In genomic region chr19:10295305-10295846, GRCh38 we compare ENCODE assay signal across 8 cellular contexts. TPM values are rescaled to one million over a fixed set of nuclear protein-coding genes. Genes with fewer than 3 reads are reported as not detected.
DNase-seq lines count a peak whose midpoint lies in the region; ATAC-seq and TF ChIP-seq lines count a peak whose summit lies in the region.

No MANE protein-coding gene starts in this region.

- H3K9me3 ChIP-seq in A673 (ENCODE audit: low read depth, low read length, poor library complexity, severe bottlenecking) = no peaks in the 10 kb centered on the region
- no peaks in the 10 kb centered on the region for H3K9me3 ChIP-seq in GM23248 (ENCODE audit: low read depth)
- H3K9me3 ChIP-seq in effector memory CD4-positive, alpha-beta T cell (ENCODE audit: control insufficient read depth, low read length) = no peaks in the 10 kb centered on the region

- H3K4me1 Mint-ChIP-seq in activated B cell treated with CpG ODN at 0.5 μM for 24 hours = peaks cover 43% of the 10 kb centered on the region

- no peaks in the 10 kb centered on the region for H3K9me2 ChIP-seq in GM23248 (ENCODE audit: insufficient read depth)

- H3K27me3 Mint-ChIP-seq in activated B cell treated with CpG ODN at 0.5 μM for 24 hours = peaks cover 34% of the 10 kb centered on the region

- H3K27ac ChIP-seq in A673 (ENCODE audit: low read depth, low read length, poor library complexity, severe bottlenecking) (no peak overlapping the region), GM23248 (no peak overlapping the region)
- no peak overlapping the region for H3K27ac ChIP-seq in effector memory CD4-positive, alpha-beta T cell (ENCODE audit: insufficient read depth, low read length, poor library complexity, severe bottlenecking)

- BruUV-seq in A673 (replicated peaks; lab: Mats Ljungman, UMichigan) = no TSS peak

- CTCF ChIA-PET in A673 (lab: Charles Lee) = no interaction called here
- CTCF ChIA-PET in activated B cell treated with CpG ODN at 0.5 μM for 24 hours (lab: Charles Lee) = no interaction called here

- H3K79me2 ChIP-seq in GM23248 (ENCODE audit: insufficient read depth) = no peaks in the 10 kb centered on the region

- POLR2A ChIA-PET in A673 (lab: Charles Lee; ENCODE audit: low non-redundant PET) (no interaction called here), activated B cell treated with CpG ODN at 0.5 μM for 24 hours (lab: Charles Lee) (interaction anchor here (0.5 to 1.7 kb wide), 5 partner anchors 24 to 309 kb away, joined by 3 to 10 read pairs (median 4); partner anchors contain the start of gene ICAM1)

- H3K27me3 ChIP-seq in A673 (replicated peaks; ENCODE audit: insufficient read depth, low read depth, low read length, poor library complexity) (peaks cover 38% of the 10 kb centered on the region), GM23248 (replicated peaks; ENCODE audit: insufficient read depth) (no peaks in the 10 kb centered on the region)
- H3K27me3 ChIP-seq in effector memory CD4-positive, alpha-beta T cell (replicated peaks; ENCODE audit: control insufficient read depth, insufficient read depth, low read length, poor library complexity, severe bottlenecking) = peaks cover 53% of the 10 kb centered on the region

- H3F3A ChIP-seq in GM23248 (ENCODE audit: insufficient read depth) = no peaks in the 10 kb centered on the region

- H3K4me2 ChIP-seq in GM23248 (ENCODE audit: unreplicated experiment) = peak overlapping the region; percentile 45

- intact Hi-C loops in A673 (cut with micrococcal nuclease; ENCODE audit: unreplicated experiment) (no loop called here), activated B cell treated with CpG ODN at 0.5 μM for 24 hours (cut with micrococcal nuclease) (loop anchor here (2.0 kb wide), 1 partner anchor 37 kb away; the partner anchor contains the start of gene RAVER1)

- H3K4me1 ChIP-seq in A673 (ENCODE audit: insufficient read depth, low read length, poor library complexity, severe bottlenecking) (peaks cover 29% of the 10 kb centered on the region), GM23248 (ENCODE audit: insufficient read depth) (no peaks in the 10 kb centered on the region; the same call in 1 of the 2 replicates)
- H3K4me1 ChIP-seq in effector memory CD4-positive, alpha-beta T cell (ENCODE audit: control insufficient read depth, insufficient read depth, low read length, poor library complexity, severe bottlenecking) = peaks cover 43% of the 10 kb centered on the region

- ATAC-seq in activated B cell treated with CpG ODN at 0.5 μM for 24 hours (ENCODE audit: low read depth) = peak; percentile 72
- ATAC-seq in GM21526 (IDR thresholded peaks at IDR 0.05; ENCODE audit: low FRiP score, unreplicated experiment) = no peak

- H3K9me3 Mint-ChIP-seq in activated B cell treated with CpG ODN at 0.5 μM for 24 hours = no peaks in the 10 kb centered on the region

- H3K27ac Mint-ChIP-seq in activated B cell treated with CpG ODN at 0.5 μM for 24 hours = peak overlapping the region; percentile 57

- H4K20me1 ChIP-seq in GM23248 (ENCODE audit: insufficient read depth) = no peaks in the 10 kb centered on the region

- in situ Hi-C loops in GM23248 (cut with MboI) = no loop called here

- TF ChIP-seq CTCF in A673 (conservative IDR thresholded peaks at IDR 0.05; ENCODE audit: low read depth, low read length) (no peak), activated B cell treated with CpG ODN at 0.5 μM for 24 hours (IDR thresholded peaks at IDR 0.05) (no peak)

- no peaks in the 10 kb centered on the region for H3K36me3 ChIP-seq in A673 (ENCODE audit: insufficient read depth, low read length, poor library complexity, severe bottlenecking)
- no peaks in the 10 kb centered on the region for H3K36me3 ChIP-seq in GM23248 (ENCODE audit: low read depth)
- H3K36me3 ChIP-seq in effector memory CD4-positive, alpha-beta T cell (ENCODE audit: control insufficient read depth, insufficient read depth, low read length) = no peaks in the 10 kb centered on the region

- DNase-seq in A673 (ENCODE audit: low spot score) = no peak
- DNase-seq in GM23248 = peak; percentile 46
- DNase-seq in activated B cell treated with CpG ODN at 0.5 μM for 24 hours = peak; percentile 59
- peak; percentile 51 to 70 (median 59) for DNase-seq in effector memory CD4-positive, alpha-beta T cell
- DNase-seq in retina = peak; percentile 46
- DNase-seq in SKM-1 treated with dmso at 0.1 percent for 144 hours (lab: John Stamatoyannopoulos, UW; ENCODE audit: unreplicated experiment) = no peak
- DNase-seq in COR-L47 (lab: John Stamatoyannopoulos, UW) = no peak

- no peaks in the 10 kb centered on the region for H3K36me3 Mint-ChIP-seq in activated B cell treated with CpG ODN at 0.5 μM for 24 hours (ENCODE audit: low read depth)

- no peak overlapping the region for H3K9ac ChIP-seq in GM23248

- H2AFZ ChIP-seq in GM23248 = no peak overlapping the region

- peak overlapping the region; percentile 80 for H3K4me3 Mint-ChIP-seq in activated B cell treated with CpG ODN at 0.5 μM for 24 hours

- 17 to 18% methylated on average over 30 to 48 of the region's 48 CpGs for WGBS in GM23248 (ENCODE audit: low coverage in 1 of 2, low lambda C conversion rate in 2 of 2, missing lambda C conversion rate in 2 of 2), 2 experiments

- H3K4me3 ChIP-seq in A673 (ENCODE audit: low read depth, low read length, poor library complexity, severe bottlenecking) (peak overlapping the region; percentile 12), GM23248 (peak overlapping the region; percentile 41)
- H3K4me3 ChIP-seq in effector memory CD4-positive, alpha-beta T cell (ENCODE audit: insufficient read depth, low read depth, low read length, poor library complexity, severe bottlenecking) = peak overlapping the region; percentile 60

RNA-seq across cellular contexts. Expression of gene ICAM5, which starts 5.6 kb away (rescaled TPM):
- total RNA-seq in A673 (2021) = 4.6 and 6.9 TPM in 2 replicates
- total RNA-seq in GM23248 (2014; rRNA removed; shearing (Covaris generic)) = 45.4 and 48.7 TPM in 2 replicates
- polyA plus RNA-seq in GM23248 (2016; fragmentation: Nextera tagmentation; extraction: Ambion mirVana) = 8.8 and 9.8 TPM in 2 replicates
- 0.76 and 1.2 TPM in 2 replicates for total RNA-seq in activated B cell treated with CpG ODN at 0.5 μM for 24 hours

RNA-seq across cellular contexts. Expression of gene ICAM4, which starts 8.6 kb away (rescaled TPM):
- total RNA-seq in A673 (2021) (0.58 and 1.5 TPM in 2 replicates), activated B cell treated with CpG ODN at 0.5 μM for 24 hours (0.71 and 0.95 TPM in 2 replicates)
- 1.1 and 3.7 TPM in 2 replicates for total RNA-seq in GM23248 (2014; rRNA removed; shearing (Covaris generic))
- polyA plus RNA-seq in GM23248 (2016; fragmentation: Nextera tagmentation; extraction: Ambion mirVana) = 0.44 and 1.3 TPM in 2 replicates

RNA-seq across cellular contexts. Expression of gene ZGLP1, which starts 14.2 kb away (rescaled TPM):
- 7.2 TPM in 2 replicates for total RNA-seq in A673 (2021)
- 1.8 and 2.5 TPM in 2 replicates for total RNA-seq in GM23248 (2014; rRNA removed; shearing (Covaris generic))
- polyA plus RNA-seq in GM23248 (2016; fragmentation: Nextera tagmentation; extraction: Ambion mirVana) = 1.4 and 1.8 TPM in 2 replicates
- total RNA-seq in activated B cell treated with CpG ODN at 0.5 μM for 24 hours = 4.5 and 5.1 TPM in 2 replicates

RNA-seq across cellular contexts. Expression of gene FDX2, which starts 20.4 kb away (rescaled TPM):
- total RNA-seq in A673 (2021) = 26.7 and 29.9 TPM in 2 replicates
- total RNA-seq in GM23248 (2014; rRNA removed; shearing (Covaris generic)) = 46.6 and 50.2 TPM in 2 replicates
- 48.9 and 49.2 TPM in 2 replicates for polyA plus RNA-seq in GM23248 (2016; fragmentation: Nextera tagmentation; extraction: Ambion mirVana)
- total RNA-seq in activated B cell treated with CpG ODN at 0.5 μM for 24 hours = 12.8 and 15.0 TPM in 2 replicates

RNA-seq across cellular contexts. Expression of gene ICAM1, which starts 24.5 kb away (rescaled TPM):
- total RNA-seq in A673 (2021) (1.7 and 2.2 TPM in 2 replicates), activated B cell treated with CpG ODN at 0.5 μM for 24 hours (32.6 and 37.4 TPM in 2 replicates)
- total RNA-seq in GM23248 (2014; rRNA removed; shearing (Covaris generic)) = 21.6 and 22.3 TPM in 2 replicates
- polyA plus RNA-seq in GM23248 (2016; fragmentation: Nextera tagmentation; extraction: Ambion mirVana) = 23.6 and 24.4 TPM in 2 replicates

Comparison
In these comparisons a context has a peak if more than half of its experiments do, and no peak if none do; other contexts are left out.
1. DNase-seq: peak in GM23248 (single experiment), activated B cell treated with CpG ODN at 0.5 μM for 24 hours (single experiment), effector memory CD4-positive, alpha-beta T cell (3 of 3) and retina (single experiment); none in A673 (single experiment), SKM-1 treated with dmso at 0.1 percent for 144 hours (single experiment) and COR-L47 (single experiment).
2. Peak in every context shown above with its lines, with median percentiles within 50 percentile points of each other: H3K4me3 ChIP-seq.